Comparison of ENCODE assay signal across 8 cellular contexts in the genomic region with DNA sequence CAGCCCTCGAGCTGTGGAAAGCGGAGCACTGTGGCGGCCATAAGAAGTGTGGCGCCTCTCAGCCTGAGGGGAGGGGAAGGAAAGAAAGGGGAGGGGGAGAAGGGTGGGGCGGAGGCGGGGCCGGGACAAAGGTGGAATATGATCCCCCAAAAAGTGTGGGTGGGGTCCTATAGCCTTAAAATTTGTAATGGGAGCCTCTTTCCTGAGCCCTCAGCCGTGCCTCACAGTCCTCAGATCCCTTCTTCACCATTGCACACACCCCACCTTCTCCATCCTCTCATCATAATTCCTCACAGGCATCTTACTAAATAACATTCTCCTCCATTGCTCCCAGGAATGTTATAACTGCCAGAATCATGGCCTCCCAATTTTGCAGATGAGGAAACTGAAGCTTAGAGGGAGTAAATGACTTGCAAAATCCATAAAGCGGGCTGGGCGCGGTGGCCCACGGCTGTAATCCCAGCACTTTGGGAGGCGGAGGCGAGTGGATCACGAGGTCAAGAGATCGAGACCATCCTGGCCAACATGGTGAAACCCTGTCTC. TPM values are rescaled to one million over a fixed set of nuclear protein-coding genes. Genes with fewer than 3 reads are reported as not detected.
DNase-seq lines count a peak whose midpoint lies in the region; ATAC-seq, FAIRE-seq and TF ChIP-seq lines count a peak whose summit lies in the region.

No MANE protein-coding gene starts in this region.

- FAIRE-seq in RCC 7860 (lab: Jason Lieb, UNC) = no peak

- no peak for DNase-seq in BJ (ENCODE audit: low read depth)
- no peak for DNase-seq in activated T-helper 2 cell treated with anti-CD3 and anti-CD28 coated beads, Interferon-gamma antibody, Interleukin-2, Interleukin-4, amounts not matched to agents 10 μg/mL and 5 μg/mL and 100 μg/mL, durations not matched to agents 14 hours and 24 hours and 36 hours (ENCODE audit: low spot score)
- DNase-seq in NCI-H446 treated with DMSO at 0.1 percent for 48 hours (lab: John Stamatoyannopoulos, UW) = no peak
- no peak for DNase-seq in NCI-H146 treated with DMSO at 0.1 percent for 48 hours (lab: John Stamatoyannopoulos, UW; ENCODE audit: unreplicated experiment)
- no peak for DNase-seq in RCC 7860 (ENCODE audit: low spot score)

- H3K36me3 Mint-ChIP-seq in activated T-helper 2 cell treated with anti-CD3 and anti-CD28 coated beads, Interferon-gamma antibody, Interleukin-2, Interleukin-4, amounts not matched to agents 10 μg/mL and 5 μg/mL and 100 μg/mL, durations not matched to agents 14 hours and 24 hours and 36 hours (ENCODE audit: low read depth) = peaks cover 13% of the 10 kb centered on the region

- H3K9me3 ChIP-seq in iPS-18c (ENCODE audit: control insufficient read depth, insufficient read depth, low read length) (no peaks in the 10 kb centered on the region), subcutaneous abdominal adipose tissue (ENCODE audit: control insufficient read depth in 5 of 5, low read length in 5 of 5) (no peaks in the 10 kb centered on the region)

- H3K4me3 ChIP-seq in BJ (ENCODE audit: low read depth, low read length) = peak overlapping the region; percentile 6; the same call in 1 of the 2 replicates
- H3K4me3 ChIP-seq in iPS-18c (ENCODE audit: insufficient read depth, low read depth, low read length) = peak overlapping the region; percentile 94
- peak overlapping the region; percentile 52 to 96 (median 59) for H3K4me3 ChIP-seq in subcutaneous abdominal adipose tissue (ENCODE audit: low read depth in 1 of 5, low read length in 5 of 5)

- POLR2A ChIA-PET in BJ (lab: Charles Lee) = interaction anchor here (1.8 kb wide), 1 partner anchor 18 kb away, joined by 11 read pairs; no protein-coding TSS in a partner anchor

- ATAC-seq in HG02759 (IDR thresholded peaks at IDR 0.05; ENCODE audit: unreplicated experiment) = peak; percentile 2

- no peak for TF ChIP-seq CTCF in BJ (IDR thresholded peaks at IDR 0.05; ENCODE audit: insufficient read depth, low read depth, low read length)

- no peak overlapping the region for H3K27ac ChIP-seq in subcutaneous abdominal adipose tissue (ENCODE audit: low read depth, low read length)

- intact Hi-C loops in activated T-helper 2 cell treated with anti-CD3 and anti-CD28 coated beads, Interferon-gamma antibody, Interleukin-2, Interleukin-4, amounts not matched to agents 10 μg/mL and 5 μg/mL and 100 μg/mL, durations not matched to agents 14 hours and 24 hours and 36 hours (cut with micrococcal nuclease) = loop anchor here (1.0 kb wide), 3 partner anchors 18 to 385 kb away; partner anchors contain the start of genes COA4, PAAF1 and RELT

- H3K27ac Mint-ChIP-seq in activated T-helper 2 cell treated with anti-CD3 and anti-CD28 coated beads, Interferon-gamma antibody, Interleukin-2, Interleukin-4, amounts not matched to agents 10 μg/mL and 5 μg/mL and 100 μg/mL, durations not matched to agents 14 hours and 24 hours and 36 hours = peak overlapping the region; percentile 95

- peak overlapping the region in 1 of 5 donors; percentile 42 for H3K9ac ChIP-seq in subcutaneous abdominal adipose tissue (ENCODE audit: low read length in 5 of 5)

- CTCF ChIA-PET in BJ (lab: Yijun Ruan, JAX) = interaction anchor here (1.2 to 2.0 kb wide), 2 partner anchors 17 to 100 kb away, joined by 4 to 10 read pairs; no protein-coding TSS in a partner anchor

- H3K9me3 Mint-ChIP-seq in activated T-helper 2 cell treated with anti-CD3 and anti-CD28 coated beads, Interferon-gamma antibody, Interleukin-2, Interleukin-4, amounts not matched to agents 10 μg/mL and 5 μg/mL and 100 μg/mL, durations not matched to agents 14 hours and 24 hours and 36 hours = no peaks in the 10 kb centered on the region

- no peaks in the 10 kb centered on the region for H3K27me3 ChIP-seq in BJ (ENCODE audit: control insufficient read depth, insufficient read depth, low read length)
- no peaks in the 10 kb centered on the region for H3K27me3 ChIP-seq in subcutaneous abdominal adipose tissue (ENCODE audit: control insufficient read depth in 5 of 5, insufficient read depth in 4 of 5, low read length in 5 of 5)

- H3K36me3 ChIP-seq in BJ (ENCODE audit: control insufficient read depth, insufficient read depth, low read length) = no peaks in the 10 kb centered on the region
- H3K36me3 ChIP-seq in subcutaneous abdominal adipose tissue (ENCODE audit: control insufficient read depth in 5 of 5, insufficient read depth in 5 of 5, low read length in 5 of 5) = no peaks in the 10 kb centered on the region

- peaks cover 26% of the 10 kb centered on the region for H3K4me1 Mint-ChIP-seq in activated T-helper 2 cell treated with anti-CD3 and anti-CD28 coated beads, Interferon-gamma antibody, Interleukin-2, Interleukin-4, amounts not matched to agents 10 μg/mL and 5 μg/mL and 100 μg/mL, durations not matched to agents 14 hours and 24 hours and 36 hours (ENCODE audit: low read depth)

- H3K4me1 ChIP-seq in subcutaneous abdominal adipose tissue (ENCODE audit: control insufficient read depth in 5 of 5, insufficient read depth in 5 of 5, low read length in 5 of 5) = peaks cover 0 to 27% (median 22%) of the 10 kb centered on the region in 5 donors

- H3K4me3 Mint-ChIP-seq in activated T-helper 2 cell treated with anti-CD3 and anti-CD28 coated beads, Interferon-gamma antibody, Interleukin-2, Interleukin-4, amounts not matched to agents 10 μg/mL and 5 μg/mL and 100 μg/mL, durations not matched to agents 14 hours and 24 hours and 36 hours (ENCODE audit: low read depth) = peak overlapping the region; percentile 82

- H3K27me3 Mint-ChIP-seq in activated T-helper 2 cell treated with anti-CD3 and anti-CD28 coated beads, Interferon-gamma antibody, Interleukin-2, Interleukin-4, amounts not matched to agents 10 μg/mL and 5 μg/mL and 100 μg/mL, durations not matched to agents 14 hours and 24 hours and 36 hours (ENCODE audit: low read depth) = peaks cover 11% of the 10 kb centered on the region

RNA-seq across cellular contexts. Expression of gene RAB6A, which starts 0.6 kb away (rescaled TPM):
- 73.5 and 105 TPM in 2 replicates for polyA plus RNA-seq in BJ (2011; rRNA removed)
- 50.1 and 51.5 TPM in 2 replicates for polyA minus RNA-seq in BJ (2011; rRNA and poly(A)+ RNA removed)
- 74.6 and 89.5 TPM in 2 replicates for total RNA-seq in activated T-helper 2 cell treated with anti-CD3 and anti-CD28 coated beads, Interferon-gamma antibody, Interleukin-2, Interleukin-4, amounts not matched to agents 10 μg/mL and 5 μg/mL and 100 μg/mL, durations not matched to agents 14 hours and 24 hours and 36 hours

RNA-seq across cellular contexts. Expression of gene MRPL48, which starts 26.2 kb away (rescaled TPM):
- polyA plus RNA-seq in BJ (2011; rRNA removed) = 52.3 and 61.1 TPM in 2 replicates
- polyA minus RNA-seq in BJ (2011; rRNA and poly(A)+ RNA removed) = 5.1 and 7.3 TPM in 2 replicates
- 63.1 and 67.1 TPM in 2 replicates for total RNA-seq in activated T-helper 2 cell treated with anti-CD3 and anti-CD28 coated beads, Interferon-gamma antibody, Interleukin-2, Interleukin-4, amounts not matched to agents 10 μg/mL and 5 μg/mL and 100 μg/mL, durations not matched to agents 14 hours and 24 hours and 36 hours

Comparison
In these comparisons a context has a peak if more than half of its experiments do, and no peak if none do; other contexts are left out.
1. H3K4me3 ChIP-seq: peak in every context shown above with its lines; median percentile 94 in iPS-18c; 59 in subcutaneous abdominal adipose tissue; 6 in BJ.